In the genomic region with DNA sequence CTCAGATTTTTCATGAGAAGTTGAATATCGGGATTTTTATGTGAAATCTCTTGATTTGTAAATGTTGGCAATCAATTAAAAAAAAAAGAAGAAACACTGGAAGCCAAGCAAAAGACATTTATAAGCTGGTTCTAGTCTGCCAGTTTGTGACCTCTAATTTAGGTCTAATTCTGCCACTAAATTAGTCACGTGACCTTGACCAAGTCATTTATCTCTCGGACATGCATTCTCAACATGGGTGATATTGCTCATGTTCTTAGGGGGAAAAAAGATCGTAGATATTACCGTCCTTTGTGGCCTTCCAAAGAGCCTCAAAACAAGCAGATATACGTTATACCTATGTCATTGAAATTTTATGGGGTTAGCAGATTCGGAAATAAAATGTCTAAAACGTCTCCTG, we compare ENCODE assay signal across 8 cellular contexts. TPM values are rescaled to one million over a fixed set of nuclear protein-coding genes. Genes with fewer than 3 reads are reported as not detected.
DNase-seq lines count a peak whose midpoint lies in the region; ATAC-seq and TF ChIP-seq lines count a peak whose summit lies in the region.

No MANE protein-coding gene starts in this region.

- peaks cover 3% of the 10 kb centered on the region for H3K27me3 Mint-ChIP-seq in memory B cell

- peak overlapping the region; percentile 95 for H3K27ac Mint-ChIP-seq in memory B cell

- no peaks in the 10 kb centered on the region for H3K27me3 ChIP-seq in right atrium auricular region
- no peaks in the 10 kb centered on the region for H3K27me3 ChIP-seq in body of pancreas

- H3K36me3 ChIP-seq in right atrium auricular region (no peaks in the 10 kb centered on the region), body of pancreas (replicated peaks in 1 of 2; ENCODE audit: insufficient read depth in 1 of 2, low read depth in 2 of 2) (no peaks in the 10 kb centered on the region)

- ATAC-seq in left ventricle myocardium superior (no peak), body of pancreas (no peak), memory B cell (ENCODE audit: low read depth) (no peak), HG03025 (IDR thresholded peaks at IDR 0.05; ENCODE audit: low FRiP score, unreplicated experiment) (no peak)

- no peak for TF ChIP-seq CTCF in right atrium auricular region (IDR thresholded peaks at IDR 0.05)
- no peak for TF ChIP-seq CTCF in body of pancreas (IDR thresholded peaks at IDR 0.05)

- peak overlapping the region; percentile 100 for H3K4me3 Mint-ChIP-seq in memory B cell

- intact Hi-C loops in left ventricle myocardium superior (cut with micrococcal nuclease) (no loop called here), body of pancreas (cut with DNase I) (no loop called here)

- no peak for DNase-seq in right atrium auricular region (ENCODE audit: low spot score)
- DNase-seq in left ventricle myocardium superior = no peak
- DNase-seq in body of pancreas = no peak
- no peak for DNase-seq in memory B cell (ENCODE audit: low spot score in 2 of 2)
- DNase-seq in D341Med (ENCODE audit: low spot score) = no peak
- no peak for DNase-seq in activated CD4-positive, CD25-positive, alpha-beta regulatory T cell (lab: John Stamatoyannopoulos, UW)
- DNase-seq in NCI-H146 (lab: John Stamatoyannopoulos, UW) = no peak

- 24 to 28% methylated on average over 8 of the region's 8 CpGs for WGBS in body of pancreas, 2 donors

- peak overlapping the region; percentile 76 to 87 for H3K4me3 ChIP-seq in right atrium auricular region
- peak overlapping the region; percentile 68 to 93 for H3K4me3 ChIP-seq in body of pancreas

- peaks cover 16% of the 10 kb centered on the region for H3K4me1 Mint-ChIP-seq in memory B cell

- H3K4me1 ChIP-seq in right atrium auricular region (peaks cover 0 to 24% of the 10 kb centered on the region in 2 donors), body of pancreas (peaks cover 20% of the 10 kb centered on the region)

- H3K36me3 Mint-ChIP-seq in memory B cell = peaks cover 3% of the 10 kb centered on the region

- no peaks in the 10 kb centered on the region for H3K9me3 Mint-ChIP-seq in memory B cell

- no peaks in the 10 kb centered on the region for H3K9me3 ChIP-seq in right atrium auricular region
- no peaks in the 10 kb centered on the region for H3K9me3 ChIP-seq in body of pancreas

- peak overlapping the region; percentile 87 to 94 for H3K27ac ChIP-seq in right atrium auricular region
- H3K27ac ChIP-seq in body of pancreas = peak overlapping the region in 2 of 4 donors; percentile 69 to 82

- TF ChIP-seq POLR2A in body of pancreas (IDR thresholded peaks at IDR 0.05) = no peak

RNA-seq across cellular contexts. Expression of a gene that starts 52.9 kb away (rescaled TPM):
- total RNA-seq in right atrium auricular region (10 to 100 TPM in 1 of 2 donors, 1 to 10 TPM in 1; 9.6 to 10.2 TPM), left ventricle myocardium superior (8.3 TPM), body of pancreas (10 to 100 TPM; 11.7 to 12.2 TPM)
